28 cellular contexts compared by ENCODE assay signal in genomic region chr16:1661826-1662225, GRCh38.
"Had no signal": no experiment of that assay in that cellular context is flagged by ENCODE, and none has a peak within 500 bp of the region (broad histone marks: within the 10 kb centered on the region; RNA-seq: fewer than 3 reads in every experiment).

No MANE protein-coding gene starts in this region.

- H3K4me3 Mint-ChIP-seq: dendritic cell treated with granulocyte-macrophage colony-stimulating factor and Interleukin-4, amounts not matched to agents 40 ng/mL and 50 ng/mL, for 4 days; endodermal cell; memory B cell; natural killer cell treated with Interleukin-12 subunit alpha and Interleukin-12 subunit beta and Interleukin-15 and Interleukin-18, amount 100 ng/mL, for 72 hours; stimulated activated naive B cell treated with anti-CD40 and anti-IgM and Interleukin-4, amounts not matched to agents 10 μg/mL and 1 μg/mL and 100 μg/mL, for 72 hours; stimulated activated naive CD8-positive, alpha-beta T cell treated with anti-CD3 and anti-CD28 coated beads, Interleukin-15, Interleukin-2, amounts not matched to agents 100 ng/mL and 50 ng/mL, for 24 hours had no signal

- ATAC-seq: foreskin keratinocyte; gastroesophageal sphincter; heart left ventricle; left lobe of liver; natural killer cell treated with Interleukin-12 subunit alpha and Interleukin-12 subunit beta and Interleukin-15 and Interleukin-18, amount 100 ng/mL, for 72 hours; psoas muscle; right cardiac atrium; stimulated activated naive B cell treated with anti-CD40 and anti-IgM and Interleukin-4, amounts not matched to agents 10 μg/mL and 1 μg/mL and 100 μg/mL, for 72 hours; upper lobe of right lung had no signal

- H3K27me3 Mint-ChIP-seq: dendritic cell treated with granulocyte-macrophage colony-stimulating factor and Interleukin-4, amounts not matched to agents 40 ng/mL and 50 ng/mL, for 4 days; memory B cell; naive B cell; natural killer cell treated with Interleukin-12 subunit alpha and Interleukin-12 subunit beta and Interleukin-15 and Interleukin-18, amount 100 ng/mL, for 72 hours; stimulated activated naive B cell treated with anti-CD40 and anti-IgM and Interleukin-4, amounts not matched to agents 10 μg/mL and 1 μg/mL and 100 μg/mL, for 72 hours; stimulated activated naive CD8-positive, alpha-beta T cell treated with anti-CD3 and anti-CD28 coated beads, Interleukin-15, Interleukin-2, amounts not matched to agents 100 ng/mL and 50 ng/mL, for 24 hours had no signal

- H3K36me3 ChIP-seq: ovary, uterus had no signal

- H3K27me3 ChIP-seq: esophagus muscularis mucosa, foreskin keratinocyte, gastroesophageal sphincter, heart left ventricle, hepatocyte, ovary, transverse colon, upper lobe of right lung, uterus had no signal

- H2AFZ ChIP-seq: hepatocyte had no signal

- H3K4me3 ChIP-seq: esophagus muscularis mucosa, gastroesophageal sphincter, heart left ventricle, hepatocyte, lung, ovary, psoas muscle, skin epidermis, transverse colon, upper lobe of right lung, uterus had no signal

- H3K27ac Mint-ChIP-seq: dendritic cell treated with granulocyte-macrophage colony-stimulating factor and Interleukin-4, amounts not matched to agents 40 ng/mL and 50 ng/mL, for 4 days; endodermal cell; memory B cell; naive B cell; natural killer cell treated with Interleukin-12 subunit alpha and Interleukin-12 subunit beta and Interleukin-15 and Interleukin-18, amount 100 ng/mL, for 72 hours; stimulated activated naive B cell treated with anti-CD40 and anti-IgM and Interleukin-4, amounts not matched to agents 10 μg/mL and 1 μg/mL and 100 μg/mL, for 72 hours; stimulated activated naive CD8-positive, alpha-beta T cell treated with anti-CD3 and anti-CD28 coated beads, Interleukin-15, Interleukin-2, amounts not matched to agents 100 ng/mL and 50 ng/mL, for 24 hours had no signal

- H3K4me2 ChIP-seq: hepatocyte had no signal

- H3K9me3 ChIP-seq: esophagus muscularis mucosa, gastroesophageal sphincter, heart left ventricle, ovary, psoas muscle, transverse colon, upper lobe of right lung, uterus had no signal

- H3K9me3 Mint-ChIP-seq: dendritic cell treated with granulocyte-macrophage colony-stimulating factor and Interleukin-4, amounts not matched to agents 40 ng/mL and 50 ng/mL, for 4 days; endodermal cell; memory B cell; naive B cell; natural killer cell treated with Interleukin-12 subunit alpha and Interleukin-12 subunit beta and Interleukin-15 and Interleukin-18, amount 100 ng/mL, for 72 hours; stimulated activated naive B cell treated with anti-CD40 and anti-IgM and Interleukin-4, amounts not matched to agents 10 μg/mL and 1 μg/mL and 100 μg/mL, for 72 hours; stimulated activated naive CD8-positive, alpha-beta T cell treated with anti-CD3 and anti-CD28 coated beads, Interleukin-15, Interleukin-2, amounts not matched to agents 100 ng/mL and 50 ng/mL, for 24 hours had no signal

- FAIRE-seq: colon, endothelial cell of umbilical vein, kidney had no signal

- DNase-seq: effector CD8-positive, alpha-beta T cell; endodermal cell; foreskin keratinocyte; heart left ventricle; kidney; naive B cell; nucleus accumbens; ovary; psoas muscle; stimulated activated CD4-positive, alpha-beta T cell treated with anti-CD3 and anti-CD28 coated beads, Interleukin-15, amount 100 ng/mL, for 24 hours; stimulated activated CD4-positive, alpha-beta T cell treated with anti-CD3 and anti-CD28 coated beads, Interleukin-2, amount 100 ng/mL, for 48 hours; stimulated activated naive B cell treated with anti-CD40 and anti-IgM and Interleukin-4, amounts not matched to agents 10 μg/mL and 1 μg/mL and 100 μg/mL, for 72 hours; transverse colon; upper lobe of right lung; uterus had no signal

- H3K27ac ChIP-seq: esophagus muscularis mucosa, foreskin keratinocyte, gastroesophageal sphincter, heart left ventricle, hepatocyte, ovary, psoas muscle, skin epidermis, transverse colon, upper lobe of right lung, uterus had no signal

- H3K4me1 ChIP-seq: foreskin keratinocyte, gastroesophageal sphincter, psoas muscle, transverse colon, upper lobe of right lung, uterus had no signal

- H3K79me2 ChIP-seq: hepatocyte had no signal

- H3K4me1 Mint-ChIP-seq: endodermal cell; memory B cell; stimulated activated naive B cell treated with anti-CD40 and anti-IgM and Interleukin-4, amounts not matched to agents 10 μg/mL and 1 μg/mL and 100 μg/mL, for 72 hours had no signal
